ENCODE assay signal across 14 cellular contexts in genomic region chr4:38371391-38371851, GRCh38.
DNase-seq lines count a peak whose midpoint lies in the region; ATAC-seq and TF ChIP-seq lines count a peak whose summit lies in the region.
"Had no signal": no experiment of that assay in that cellular context is flagged by ENCODE, and none has a peak within 500 bp of the region (broad histone marks: within the 10 kb centered on the region; RNA-seq: fewer than 3 reads in every experiment).

No MANE protein-coding gene starts in this region.

- TF ChIP-seq CTCF in left ventricle myocardium inferior (IDR thresholded peaks at IDR 0.05; ENCODE audit: borderline replicate concordance) = no peak
- no peak for TF ChIP-seq CTCF in ascending aorta (IDR thresholded peaks at IDR 0.05)
- no peak for TF ChIP-seq CTCF in Caco-2 (IDR thresholded peaks at IDR 0.05; ENCODE audit: insufficient read depth in 1 of 2, low read depth in 1 of 2, low read length in 1 of 2, severe bottlenecking in 1 of 2, unreplicated experiment in 1 of 2)

- H3K4me1 Mint-ChIP-seq in Caco-2 (ENCODE audit: low read depth, unreplicated experiment) = no peaks in the 10 kb centered on the region
- H3K4me1 Mint-ChIP-seq: IgD-negative memory B cell had no signal

- CTCF ChIA-PET in Caco-2 (lab: Charles Lee) = no interaction called here

- H3K27me3 Mint-ChIP-seq in Caco-2 (ENCODE audit: insufficient read depth, unreplicated experiment) = no peaks in the 10 kb centered on the region

- intact Hi-C loops in Right ventricle myocardium inferior (cut with DNase I) = no loop called here
- intact Hi-C loops in left ventricle myocardium inferior (cut with micrococcal nuclease) = no loop called here
- intact Hi-C loops in ascending aorta (cut with DNase I) = loop anchor here (5.0 kb wide), 1 partner anchor 291 kb away; the partner anchor contains the start of gene KLF3
- intact Hi-C loops in right cardiac atrium (cut with DNase I) = no loop called here
- intact Hi-C loops in Caco-2 (cut with micrococcal nuclease; ENCODE audit: unreplicated experiment) = no loop called here

- peaks cover 5% of the 10 kb centered on the region for H3K9me3 ChIP-seq in left ventricle myocardium inferior (replicated peaks)
- H3K9me3 ChIP-seq in ascending aorta = no peaks in the 10 kb centered on the region
- H3K9me3 ChIP-seq in right cardiac atrium (ENCODE audit: control insufficient read depth, low read length) = no peaks in the 10 kb centered on the region
- no peaks in the 10 kb centered on the region for H3K9me3 ChIP-seq in Caco-2
- H3K9me3 ChIP-seq: tibial artery had no signal

- H3K4me1 ChIP-seq in left ventricle myocardium inferior (peaks cover 19% of the 10 kb centered on the region), ascending aorta (peaks cover 0 to 19% of the 10 kb centered on the region in 2 donors), right cardiac atrium (ENCODE audit: control insufficient read depth, insufficient read depth, low read length) (no peaks in the 10 kb centered on the region), Caco-2 (no peaks in the 10 kb centered on the region)

- no peak overlapping the region for H3K27ac ChIP-seq in left ventricle myocardium inferior (replicated peaks)
- H3K27ac ChIP-seq in ascending aorta = peak overlapping the region; percentile 9 to 45
- no peak overlapping the region for H3K27ac ChIP-seq in right cardiac atrium (ENCODE audit: low read length)

- no peaks in the 10 kb centered on the region for H3K27me3 ChIP-seq in left ventricle myocardium inferior (ENCODE audit: low read depth)
- H3K27me3 ChIP-seq in ascending aorta = no peaks in the 10 kb centered on the region
- no peaks in the 10 kb centered on the region for H3K27me3 ChIP-seq in right cardiac atrium (ENCODE audit: control insufficient read depth, insufficient read depth)
- no peaks in the 10 kb centered on the region for H3K27me3 ChIP-seq in Caco-2 (replicated peaks; ENCODE audit: control insufficient read depth, insufficient read depth, low read length)
- H3K27me3 ChIP-seq: tibial artery had no signal

- POLR2A ChIA-PET in Caco-2 (lab: Charles Lee) = no interaction called here

- no peaks in the 10 kb centered on the region for H3K9me3 Mint-ChIP-seq in Caco-2 (ENCODE audit: unreplicated experiment)

- H3K36me3 ChIP-seq in left ventricle myocardium inferior (no peaks in the 10 kb centered on the region), ascending aorta (no peaks in the 10 kb centered on the region), Caco-2 (ENCODE audit: control insufficient read depth, insufficient read depth, low read length) (no peaks in the 10 kb centered on the region)
- H3K36me3 ChIP-seq: tibial artery had no signal

- H3K27ac Mint-ChIP-seq in Caco-2 (ENCODE audit: unreplicated experiment) = no peak overlapping the region
- H3K27ac Mint-ChIP-seq: IgD-negative memory B cell had no signal

- DNase-seq in Right ventricle myocardium inferior (ENCODE audit: missing footprints) = no peak
- DNase-seq in left ventricle myocardium inferior = no peak
- no peak for DNase-seq in ascending aorta (ENCODE audit: low spot score in 2 of 2)
- DNase-seq in right cardiac atrium = no peak
- DNase-seq in Caco-2 = no peak
- DNase-seq: DMS79, foreskin melanocyte, kidney, tibial artery had no signal

- no peak overlapping the region for H3K4me3 Mint-ChIP-seq in Caco-2 (ENCODE audit: unreplicated experiment)
- H3K4me3 Mint-ChIP-seq: IgD-negative memory B cell had no signal

- BruUV-seq in Caco-2 (replicated peaks; lab: Mats Ljungman, UMichigan) = no TSS peak

- ATAC-seq in Right ventricle myocardium inferior = peak; percentile 35
- ATAC-seq in right cardiac atrium = peak; percentile 29 to 34
- ATAC-seq in GM21529 (IDR thresholded peaks at IDR 0.05; ENCODE audit: unreplicated experiment) = no peak
- ATAC-seq in GM18861 (IDR thresholded peaks at IDR 0.05; ENCODE audit: unreplicated experiment) = no peak
- ATAC-seq in HG02870 (IDR thresholded peaks at IDR 0.05; ENCODE audit: unreplicated experiment) = no peak
- ATAC-seq: SK-N-SH treated with all-trans-retinoic acid at 6 μM for 48 hours had no signal

- no peaks in the 10 kb centered on the region for H3K36me3 Mint-ChIP-seq in Caco-2 (ENCODE audit: insufficient read depth, unreplicated experiment)
- H3K36me3 Mint-ChIP-seq: IgD-negative memory B cell had no signal

- H3K4me3 ChIP-seq in left ventricle myocardium inferior (no peak overlapping the region), ascending aorta (no peak overlapping the region), right cardiac atrium (ENCODE audit: low read length) (no peak overlapping the region), Caco-2 (ENCODE audit: low read depth, low read length) (no peak overlapping the region)
- H3K4me3 ChIP-seq: tibial artery had no signal

Comparison
In these comparisons a context has a peak if more than half of its experiments do, and no peak if none do; other contexts are left out.
1. ATAC-seq: peak in Right ventricle myocardium inferior (single experiment) and right cardiac atrium (2 of 2); none in GM21529 (single experiment), GM18861 (single experiment) and HG02870 (single experiment).
2. H3K27ac ChIP-seq: peak in ascending aorta (2 of 2); none in left ventricle myocardium inferior (single experiment) and right cardiac atrium (single experiment).